ENCODE assay signal across 1 cellular context in genomic region chr4:68361146-68361589, GRCh38.
TF ChIP-seq lines count a peak whose summit lies in the region.

No MANE protein-coding gene starts in this region.

TF ChIP-seq in IMR-90, 13 proteins besides CTCF, POLR2A, EP300 and RAD21 (continued from another document):
- no peak for TF ChIP-seq ELK1 (IDR thresholded peaks at IDR 0.05; ENCODE audit: borderline replicate concordance, low read depth, low read length)
- peak; percentile 80 for TF ChIP-seq BHLHE40 (IDR thresholded peaks at IDR 0.05; ENCODE audit: low read depth, low read length)
- TF ChIP-seq MAFK (IDR thresholded peaks at IDR 0.05; ENCODE audit: low read depth, low read length), result no peak
- TF ChIP-seq CEBPB (IDR thresholded peaks at IDR 0.05; ENCODE audit: low read depth, low read length), result peak; percentile 94
- TF ChIP-seq RFX5 (IDR thresholded peaks at IDR 0.05; ENCODE audit: low read depth, low read length), result no peak
- no peak for TF ChIP-seq MAZ (IDR thresholded peaks at IDR 0.05; ENCODE audit: borderline replicate concordance, low read depth, low read length)
- peak; percentile 11 for TF ChIP-seq RCOR1 (IDR thresholded peaks at IDR 0.05; ENCODE audit: insufficient replicate concordance, low read length)
